19 cellular contexts compared by ENCODE assay signal in the genomic region with DNA sequence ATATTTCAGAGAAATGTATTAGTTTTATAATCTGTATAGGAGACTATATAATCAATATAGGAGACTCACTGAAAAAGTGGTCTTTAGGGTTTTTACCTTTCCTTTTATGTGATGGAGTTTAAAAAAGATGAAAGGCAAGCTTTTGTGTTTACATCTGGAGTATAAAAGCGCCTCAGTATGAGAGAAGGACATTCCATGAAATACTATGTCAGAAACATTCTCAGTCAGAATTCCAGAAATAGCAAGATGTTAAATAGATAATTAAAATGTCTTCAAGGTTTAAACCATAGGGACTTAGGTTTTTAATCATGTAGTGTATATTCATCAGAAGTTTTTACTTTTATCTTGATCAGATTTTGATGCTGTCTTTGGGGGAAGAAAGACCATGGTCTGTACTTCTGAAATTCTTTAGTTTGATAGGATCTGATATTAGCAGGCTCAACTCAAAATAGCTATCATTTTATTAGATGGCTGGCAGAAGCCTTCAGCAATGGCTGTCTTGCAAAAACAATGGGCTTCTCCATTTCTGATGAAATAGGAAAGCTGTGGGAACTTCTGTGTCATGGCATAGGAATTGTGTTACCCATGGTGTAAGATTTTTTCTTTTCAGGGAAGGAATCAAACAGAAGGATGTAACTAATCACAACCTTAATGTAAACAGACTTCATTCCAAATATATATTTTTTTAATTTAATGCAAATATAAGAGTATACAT.
DNase-seq lines count a peak whose midpoint lies in the region; ATAC-seq and TF ChIP-seq lines count a peak whose summit lies in the region.
"Had no signal": no experiment of that assay in that cellular context is flagged by ENCODE, and none has a peak within 500 bp of the region (broad histone marks: within the 10 kb centered on the region; RNA-seq: fewer than 3 reads in every experiment).

No MANE protein-coding gene starts in this region.

- no peak overlapping the region for H2BK5ac ChIP-seq in mesenchymal stem cell (ENCODE audit: low read depth, low read length, poor library complexity, severe bottlenecking)

- peak overlapping the region; percentile 1 for H3K9ac ChIP-seq in mesenchymal stem cell (ENCODE audit: low read length)

- TF ChIP-seq POLR2A in vagina (IDR thresholded peaks at IDR 0.05): no peak

- H3K27me3 Mint-ChIP-seq in HFFc6 (ENCODE audit: insufficient read depth) (no peaks in the 10 kb centered on the region), chondrocyte (ENCODE audit: low read depth) (no peaks in the 10 kb centered on the region)
- H3K27me3 Mint-ChIP-seq: activated CD8-positive, alpha-beta T cell treated with anti-CD3 and anti-CD28 coated beads for 36 hours; activated naive CD8-positive, alpha-beta T cell had no signal

- H3K4me1 Mint-ChIP-seq in HFFc6 (ENCODE audit: low read depth): peaks cover 60% of the 10 kb centered on the region
- H3K4me1 Mint-ChIP-seq in chondrocyte (ENCODE audit: low read depth): peaks cover 40% of the 10 kb centered on the region
- H3K4me1 Mint-ChIP-seq: immature natural killer cell had no signal

- DNase-seq in HFFc6: peak; percentile 78
- no peak for DNase-seq in chondrocyte (ENCODE audit: low spot score)
- peak; percentile 49 for DNase-seq in mesenchymal stem cell
- DNase-seq in vagina (ENCODE audit: extremely low spot score in 2 of 2): no peak
- no peak for DNase-seq in right cardiac atrium
- DNase-seq: activated CD8-positive, alpha-beta T cell treated with anti-CD3 and anti-CD28 coated beads for 36 hours; activated T-cell treated with anti-CD3 and anti-CD28 coated beads, Interleukin-2, amount 50 U/mL, for 48 hours; caudate nucleus; immature natural killer cell; KBM-7; NCI-H1105; nephron progenitor cell; right lobe of liver; stimulated activated CD4-positive, alpha-beta T cell treated with anti-CD3 and anti-CD28 coated beads, Interleukin-4, amount 100 ng/mL, for 24 hours; stimulated activated CD8-positive, alpha-beta memory T cell treated with anti-CD3 and anti-CD28 coated beads, Interleukin-4, amount 100 ng/mL, for 48 hours had no signal

- no peak overlapping the region for H3K4ac ChIP-seq in mesenchymal stem cell (ENCODE audit: low read depth in 1 of 2, low read length in 2 of 2)

- no CpG with 5 or more reads among the region's 1 CpG for WGBS in mesenchymal stem cell
- 73% methylated on average over 1 of the region's 1 CpG for WGBS in right cardiac atrium

- intact Hi-C loops in vagina (cut with DNase I) (no loop called here), right cardiac atrium (cut with DNase I) (loop anchor here in 3 of 4 donors (5.0 kb wide), 2 partner anchors 368 to 378 kb away; no protein-coding TSS in a partner anchor)

- H3K4me1 ChIP-seq in mesenchymal stem cell (ENCODE audit: control insufficient read depth, insufficient read depth, low read depth, low read length) (no peaks in the 10 kb centered on the region), vagina (no peaks in the 10 kb centered on the region), right cardiac atrium (ENCODE audit: control insufficient read depth, insufficient read depth, low read length) (no peaks in the 10 kb centered on the region)
- H3K4me1 ChIP-seq: right lobe of liver had no signal

- no peak overlapping the region for H2BK15ac ChIP-seq in mesenchymal stem cell (ENCODE audit: low read depth, poor library complexity, severe bottlenecking)

- H3K14ac ChIP-seq in mesenchymal stem cell (ENCODE audit: low read length in 2 of 2): no peak overlapping the region

- H4K91ac ChIP-seq in mesenchymal stem cell (ENCODE audit: low read length): no peak overlapping the region

- H3K23ac ChIP-seq in mesenchymal stem cell (ENCODE audit: low read length in 2 of 2): no peak overlapping the region

- H3K9me3 Mint-ChIP-seq in HFFc6 (no peaks in the 10 kb centered on the region), chondrocyte (ENCODE audit: low read depth) (no peaks in the 10 kb centered on the region)
- H3K9me3 Mint-ChIP-seq: activated CD8-positive, alpha-beta T cell treated with anti-CD3 and anti-CD28 coated beads for 36 hours; nephron progenitor cell had no signal

- H2BK12ac ChIP-seq in mesenchymal stem cell (ENCODE audit: low read length in 2 of 2): no peak overlapping the region

- H3K9me3 ChIP-seq in mesenchymal stem cell (ENCODE audit: control insufficient read depth, low read length) (no peaks in the 10 kb centered on the region), vagina (no peaks in the 10 kb centered on the region), right cardiac atrium (ENCODE audit: control insufficient read depth, low read length) (no peaks in the 10 kb centered on the region)
- H3K9me3 ChIP-seq: right lobe of liver had no signal

- no peak overlapping the region for H2AFZ ChIP-seq in mesenchymal stem cell (ENCODE audit: low read depth, low read length)

- H4K8ac ChIP-seq in mesenchymal stem cell (ENCODE audit: low read length): no peak overlapping the region

- ATAC-seq in HG02870 (IDR thresholded peaks at IDR 0.05; ENCODE audit: unreplicated experiment): no peak
- no peak for ATAC-seq in GM18909 (IDR thresholded peaks at IDR 0.05; ENCODE audit: poor library complexity, unreplicated experiment)
- no peak for ATAC-seq in right cardiac atrium
- ATAC-seq: activated CD8-positive, alpha-beta T cell treated with anti-CD3 and anti-CD28 coated beads for 36 hours; right lobe of liver had no signal

- no peaks in the 10 kb centered on the region for H3K79me1 ChIP-seq in mesenchymal stem cell (replicated peaks; ENCODE audit: low read length, poor library complexity, severe bottlenecking)

- no peak overlapping the region for H3K4me2 ChIP-seq in mesenchymal stem cell (ENCODE audit: low read length, poor library complexity, severe bottlenecking)

- TF ChIP-seq CTCF in HFFc6 (IDR thresholded peaks at IDR 0.05) (no peak), chondrocyte (IDR thresholded peaks at IDR 0.05) (no peak), vagina (IDR thresholded peaks at IDR 0.05) (no peak)

- no peak overlapping the region for H3K18ac ChIP-seq in mesenchymal stem cell (ENCODE audit: low read depth in 1 of 2, low read length in 2 of 2)

- H3K4me3 ChIP-seq in mesenchymal stem cell (ENCODE audit: insufficient read depth in 1 of 2, low read depth in 1 of 2, low read length in 2 of 2): no peak overlapping the region
- H3K4me3 ChIP-seq in vagina: no peak overlapping the region
- no peak overlapping the region for H3K4me3 ChIP-seq in right cardiac atrium (ENCODE audit: low read length)
- H3K4me3 ChIP-seq: right lobe of liver had no signal

- H3K36me3 ChIP-seq in mesenchymal stem cell (ENCODE audit: control insufficient read depth in 1 of 2, insufficient read depth in 2 of 2, low read depth in 1 of 2, low read length in 2 of 2) (no peaks in the 10 kb centered on the region), vagina (no peaks in the 10 kb centered on the region)
- H3K36me3 ChIP-seq: right lobe of liver had no signal

- H3K27me3 ChIP-seq in mesenchymal stem cell (ENCODE audit: control insufficient read depth in 1 of 2, insufficient read depth in 1 of 2, low read length in 2 of 2): no peaks in the 10 kb centered on the region
- H3K27me3 ChIP-seq in vagina: no peaks in the 10 kb centered on the region
- H3K27me3 ChIP-seq in right cardiac atrium (ENCODE audit: control insufficient read depth, insufficient read depth): no peaks in the 10 kb centered on the region
- H3K27me3 ChIP-seq: right lobe of liver had no signal

- H3K27ac Mint-ChIP-seq in HFFc6 (peak overlapping the region; percentile 88), chondrocyte (ENCODE audit: unreplicated experiment) (peak overlapping the region; percentile 84)
- H3K27ac Mint-ChIP-seq: activated CD8-positive, alpha-beta T cell treated with anti-CD3 and anti-CD28 coated beads for 36 hours; activated naive CD8-positive, alpha-beta T cell; immature natural killer cell; nephron progenitor cell had no signal

- H3K27ac ChIP-seq in mesenchymal stem cell (ENCODE audit: low read length, poor library complexity, severe bottlenecking) (peak overlapping the region; percentile 80), vagina (no peak overlapping the region), right cardiac atrium (ENCODE audit: low read length) (no peak overlapping the region)
- H3K27ac ChIP-seq: right lobe of liver, VCaP had no signal

- no peak overlapping the region for H2AK5ac ChIP-seq in mesenchymal stem cell (ENCODE audit: low read length, severe bottlenecking)

- H3K4me3 Mint-ChIP-seq in HFFc6: peak overlapping the region; percentile 61
- H3K4me3 Mint-ChIP-seq in chondrocyte (ENCODE audit: unreplicated experiment): no peak overlapping the region
- H3K4me3 Mint-ChIP-seq: activated CD8-positive, alpha-beta T cell treated with anti-CD3 and anti-CD28 coated beads for 36 hours; activated naive CD8-positive, alpha-beta T cell; immature natural killer cell; nephron progenitor cell had no signal

- H3K36me3 Mint-ChIP-seq in HFFc6 (ENCODE audit: low read depth) (no peaks in the 10 kb centered on the region), chondrocyte (ENCODE audit: low read depth) (no peaks in the 10 kb centered on the region)
- H3K36me3 Mint-ChIP-seq: activated naive CD8-positive, alpha-beta T cell; immature natural killer cell had no signal

- H2BK120ac ChIP-seq in mesenchymal stem cell (ENCODE audit: low read depth, low read length): no peak overlapping the region

Comparison
In these comparisons a context has a peak if more than half of its experiments do, and no peak if none do; other contexts are left out.
1. DNase-seq: peak in HFFc6 (single experiment) and mesenchymal stem cell (single experiment); none in chondrocyte (single experiment), vagina (0 of 2) and right cardiac atrium (0 of 3).